In the genomic region with DNA sequence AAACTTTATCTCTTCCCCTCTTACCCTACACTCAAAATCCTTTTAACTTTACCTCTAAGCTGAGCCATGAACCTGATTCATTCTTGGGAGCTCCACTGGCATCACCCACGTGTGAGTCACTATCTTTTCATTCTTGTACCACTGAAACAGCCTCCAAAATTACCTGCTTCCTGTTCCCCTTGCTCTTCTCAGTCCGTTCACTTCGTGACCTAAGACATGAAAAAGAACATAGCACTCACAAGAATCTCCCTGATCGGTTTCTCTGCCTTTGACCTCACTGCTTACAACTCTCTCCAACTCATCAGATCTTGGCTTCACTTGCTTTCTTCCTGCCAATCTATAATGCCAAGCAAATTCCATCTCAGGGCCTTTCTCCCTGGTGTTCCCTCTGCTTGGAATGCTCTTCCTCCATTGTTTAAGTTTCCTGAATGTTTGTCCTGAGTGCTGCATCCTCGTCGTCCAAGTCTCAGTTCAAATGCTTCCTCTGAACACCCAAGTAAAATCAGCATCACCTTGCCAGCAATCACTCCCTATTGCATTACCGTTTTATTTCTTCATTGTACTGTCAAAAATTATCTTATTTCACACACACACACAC, we compare ENCODE assay signal across 8 cellular contexts. TPM values are rescaled to one million over a fixed set of nuclear protein-coding genes. Genes with fewer than 3 reads are reported as not detected.
DNase-seq lines count a peak whose midpoint lies in the region; ATAC-seq and TF ChIP-seq lines count a peak whose summit lies in the region.

No MANE protein-coding gene starts in this region.

- peak; percentile 64 for DNase-seq in islet precursor cell
- DNase-seq in iPS-NIHi11 (ENCODE audit: low spot score) = no peak
- DNase-seq in left lobe of liver (ENCODE audit: low spot score) = no peak
- no peak for DNase-seq in middle frontal gyrus (ENCODE audit: extremely low spot score, low spot score)
- DNase-seq in NK-92 (lab: John Stamatoyannopoulos, UW; ENCODE audit: unreplicated experiment) = no peak

- peak; percentile 71 for ATAC-seq in GM18498 (IDR thresholded peaks at IDR 0.05; ENCODE audit: unreplicated experiment)
- ATAC-seq in HG02642 (IDR thresholded peaks at IDR 0.05; ENCODE audit: poor library complexity, unreplicated experiment) = peak; percentile 62
- no peak for ATAC-seq in left lobe of liver

- no peak for TF ChIP-seq CTCF in VCaP (conservative IDR thresholded peaks at IDR 0.05)

- peak overlapping the region; percentile 86 for H3K27ac ChIP-seq in VCaP

RNA-seq across cellular contexts. Expression of gene GLIPR1, which starts 9.2 kb away (rescaled TPM):
- 3.1 TPM for total RNA-seq in left lobe of liver

RNA-seq across cellular contexts. Expression of gene KRR1, which starts 21.7 kb away (rescaled TPM):
- 18.7 TPM for total RNA-seq in left lobe of liver
